ENCODE assay signal across 1 cellular context in the genomic region with DNA sequence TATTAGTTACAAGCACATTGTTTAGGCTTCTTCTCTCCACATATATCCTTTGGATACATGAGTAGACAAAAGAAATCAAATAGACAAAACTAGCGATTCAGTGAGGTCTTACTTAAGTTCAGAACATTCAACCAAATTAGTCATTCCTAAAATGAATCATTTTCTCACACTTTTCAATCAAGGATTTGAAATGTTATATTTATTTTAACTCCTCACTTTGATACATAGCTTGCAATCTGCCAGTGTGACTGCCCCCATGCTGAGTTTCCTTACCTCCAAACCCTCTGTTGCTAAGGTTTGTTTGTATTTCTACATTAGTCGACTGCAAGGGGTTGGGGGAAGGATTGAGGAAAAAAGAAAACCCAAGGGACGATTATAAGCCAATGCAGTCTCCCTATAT.
TF ChIP-seq lines count a peak whose summit lies in the region.

No MANE protein-coding gene starts in this region.

TF ChIP-seq in HepG2, 621 proteins besides CTCF, POLR2A, EP300 and RAD21 (continued from another document):
- no peak for TF ChIP-seq PPARG (CRISPR knock-in tag; conservative IDR thresholded peaks at IDR 0.05)
- TF ChIP-seq, protein P1, sequence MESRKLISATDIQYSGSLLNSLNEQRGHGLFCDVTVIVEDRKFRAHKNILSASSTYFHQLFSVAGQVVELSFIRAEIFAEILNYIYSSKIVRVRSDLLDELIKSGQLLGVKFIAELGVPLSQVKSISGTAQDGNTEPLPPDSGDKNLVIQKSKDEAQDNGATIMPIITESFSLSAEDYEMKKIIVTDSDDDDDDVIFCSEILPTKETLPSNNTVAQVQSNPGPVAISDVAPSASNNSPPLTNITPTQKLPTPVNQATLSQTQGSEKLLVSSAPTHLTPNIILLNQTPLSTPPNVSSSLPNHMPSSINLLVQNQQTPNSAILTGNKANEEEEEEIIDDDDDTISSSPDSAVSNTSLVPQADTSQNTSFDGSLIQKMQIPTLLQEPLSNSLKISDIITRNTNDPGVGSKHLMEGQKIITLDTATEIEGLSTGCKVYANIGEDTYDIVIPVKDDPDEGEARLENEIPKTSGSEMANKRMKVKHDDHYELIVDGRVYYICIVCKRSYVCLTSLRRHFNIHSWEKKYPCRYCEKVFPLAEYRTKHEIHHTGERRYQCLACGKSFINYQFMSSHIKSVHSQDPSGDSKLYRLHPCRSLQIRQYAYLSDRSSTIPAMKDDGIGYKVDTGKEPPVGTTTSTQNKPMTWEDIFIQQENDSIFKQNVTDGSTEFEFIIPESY (CRISPR knock-in tag; IDR thresholded peaks at IDR 0.05): no peak
- no peak for TF ChIP-seq ZNF891 (CRISPR knock-in tag; IDR thresholded peaks at IDR 0.05)
- no peak for TF ChIP-seq TCF12 (IDR thresholded peaks at IDR 0.05)
- no peak for TF ChIP-seq TCF12 (CRISPR knock-in tag; IDR thresholded peaks at IDR 0.05)
- no peak for TF ChIP-seq ZNF7 (CRISPR knock-in tag; IDR thresholded peaks at IDR 0.05)
- TF ChIP-seq SIN3A (IDR thresholded peaks at IDR 0.05; ENCODE audit: borderline replicate concordance, low read depth, low read length): no peak
- TF ChIP-seq KDM6A (CRISPR knock-in tag; IDR thresholded peaks at IDR 0.05; ENCODE audit: low read depth): no peak
- TF ChIP-seq, protein P2, sequence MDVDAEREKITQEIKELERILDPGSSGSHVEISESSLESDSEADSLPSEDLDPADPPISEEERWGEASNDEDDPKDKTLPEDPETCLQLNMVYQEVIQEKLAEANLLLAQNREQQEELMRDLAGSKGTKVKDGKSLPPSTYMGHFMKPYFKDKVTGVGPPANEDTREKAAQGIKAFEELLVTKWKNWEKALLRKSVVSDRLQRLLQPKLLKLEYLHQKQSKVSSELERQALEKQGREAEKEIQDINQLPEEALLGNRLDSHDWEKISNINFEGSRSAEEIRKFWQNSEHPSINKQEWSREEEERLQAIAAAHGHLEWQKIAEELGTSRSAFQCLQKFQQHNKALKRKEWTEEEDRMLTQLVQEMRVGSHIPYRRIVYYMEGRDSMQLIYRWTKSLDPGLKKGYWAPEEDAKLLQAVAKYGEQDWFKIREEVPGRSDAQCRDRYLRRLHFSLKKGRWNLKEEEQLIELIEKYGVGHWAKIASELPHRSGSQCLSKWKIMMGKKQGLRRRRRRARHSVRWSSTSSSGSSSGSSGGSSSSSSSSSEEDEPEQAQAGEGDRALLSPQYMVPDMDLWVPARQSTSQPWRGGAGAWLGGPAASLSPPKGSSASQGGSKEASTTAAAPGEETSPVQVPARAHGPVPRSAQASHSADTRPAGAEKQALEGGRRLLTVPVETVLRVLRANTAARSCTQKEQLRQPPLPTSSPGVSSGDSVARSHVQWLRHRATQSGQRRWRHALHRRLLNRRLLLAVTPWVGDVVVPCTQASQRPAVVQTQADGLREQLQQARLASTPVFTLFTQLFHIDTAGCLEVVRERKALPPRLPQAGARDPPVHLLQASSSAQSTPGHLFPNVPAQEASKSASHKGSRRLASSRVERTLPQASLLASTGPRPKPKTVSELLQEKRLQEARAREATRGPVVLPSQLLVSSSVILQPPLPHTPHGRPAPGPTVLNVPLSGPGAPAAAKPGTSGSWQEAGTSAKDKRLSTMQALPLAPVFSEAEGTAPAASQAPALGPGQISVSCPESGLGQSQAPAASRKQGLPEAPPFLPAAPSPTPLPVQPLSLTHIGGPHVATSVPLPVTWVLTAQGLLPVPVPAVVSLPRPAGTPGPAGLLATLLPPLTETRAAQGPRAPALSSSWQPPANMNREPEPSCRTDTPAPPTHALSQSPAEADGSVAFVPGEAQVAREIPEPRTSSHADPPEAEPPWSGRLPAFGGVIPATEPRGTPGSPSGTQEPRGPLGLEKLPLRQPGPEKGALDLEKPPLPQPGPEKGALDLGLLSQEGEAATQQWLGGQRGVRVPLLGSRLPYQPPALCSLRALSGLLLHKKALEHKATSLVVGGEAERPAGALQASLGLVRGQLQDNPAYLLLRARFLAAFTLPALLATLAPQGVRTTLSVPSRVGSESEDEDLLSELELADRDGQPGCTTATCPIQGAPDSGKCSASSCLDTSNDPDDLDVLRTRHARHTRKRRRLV (CRISPR knock-in tag; IDR thresholded peaks at IDR 0.05): no peak
- TF ChIP-seq ZNF766 (CRISPR knock-in tag; IDR thresholded peaks at IDR 0.05; ENCODE audit: borderline replicate concordance): no peak
- no peak for TF ChIP-seq ESRRA (CRISPR knock-in tag; IDR thresholded peaks at IDR 0.05; ENCODE audit: low read depth)
- no peak for TF ChIP-seq U2AF2 (IDR thresholded peaks at IDR 0.05; ENCODE audit: low read depth, low read length)
- no peak for TF ChIP-seq JDP2 (CRISPR knock-in tag; IDR thresholded peaks at IDR 0.05; ENCODE audit: borderline replicate concordance)
- TF ChIP-seq PCBP1 (IDR thresholded peaks at IDR 0.05; ENCODE audit: borderline replicate concordance, low read depth, low read length): no peak
